Comparison of ENCODE assay signal across 26 cellular contexts in genomic region chr3:9276761-9277370, GRCh38.
"Had no signal": no experiment of that assay in that cellular context is flagged by ENCODE, and none has a peak within 500 bp of the region (broad histone marks: within the 10 kb centered on the region; RNA-seq: fewer than 3 reads in every experiment).

No MANE protein-coding gene starts in this region.

- H3K27me3 ChIP-seq: dorsolateral prefrontal cortex, esophagus muscularis mucosa, neutrophil, right lobe of liver, spleen, testis, tibial nerve, upper lobe of right lung, vagina had no signal

- H3K4me1 Mint-ChIP-seq: immature natural killer cell; naive thymus-derived CD4-positive, alpha-beta T cell; stimulated activated memory B cell treated with anti-CD40 and anti-IgM and Interleukin-4, amounts not matched to agents 10 μg/mL and 1 μg/mL and 100 μg/mL, for 72 hours had no signal

- ATAC-seq: left cardiac atrium; naive thymus-derived CD4-positive, alpha-beta T cell; psoas muscle; right lobe of liver; stimulated activated memory B cell treated with anti-CD40 and anti-IgM and Interleukin-4, amounts not matched to agents 10 μg/mL and 1 μg/mL and 100 μg/mL, for 72 hours; upper lobe of right lung had no signal

- H3K27ac ChIP-seq: dorsolateral prefrontal cortex, esophagus muscularis mucosa, left ventricle myocardium inferior, neutrophil, psoas muscle, right lobe of liver, spleen, testis, tibial nerve, upper lobe of right lung, vagina had no signal

- H3K9me3 Mint-ChIP-seq: immature natural killer cell; nephron progenitor cell; stimulated activated naive CD8-positive, alpha-beta T cell treated with anti-CD3 and anti-CD28 coated beads, Interleukin-15, Interleukin-2, amounts not matched to agents 100 ng/mL and 50 ng/mL, for 24 hours had no signal

- H3K9me3 ChIP-seq: esophagus muscularis mucosa, left ventricle myocardium inferior, neutrophil, psoas muscle, right lobe of liver, testis, tibial nerve, upper lobe of right lung, vagina had no signal

- H3K27me3 Mint-ChIP-seq: stimulated activated naive CD8-positive, alpha-beta T cell treated with anti-CD3 and anti-CD28 coated beads, Interleukin-15, Interleukin-2, amounts not matched to agents 100 ng/mL and 50 ng/mL, for 24 hours had no signal

- H3K4me3 ChIP-seq: dorsolateral prefrontal cortex, esophagus muscularis mucosa, left ventricle myocardium inferior, lung, psoas muscle, right lobe of liver, spleen, testis, tibial nerve, upper lobe of right lung, vagina had no signal

- H3K36me3 ChIP-seq: esophagus muscularis mucosa, left ventricle myocardium inferior, neutrophil, right lobe of liver, spleen, upper lobe of right lung, vagina had no signal

- H3K27ac Mint-ChIP-seq: immature natural killer cell; naive thymus-derived CD4-positive, alpha-beta T cell; nephron progenitor cell; stimulated activated memory B cell treated with anti-CD40 and anti-IgM and Interleukin-4, amounts not matched to agents 10 μg/mL and 1 μg/mL and 100 μg/mL, for 72 hours; stimulated activated naive CD8-positive, alpha-beta T cell treated with anti-CD3 and anti-CD28 coated beads, Interleukin-15, Interleukin-2, amounts not matched to agents 100 ng/mL and 50 ng/mL, for 24 hours had no signal

- H3K36me3 Mint-ChIP-seq: immature natural killer cell had no signal

- H3K4me3 Mint-ChIP-seq: immature natural killer cell; naive thymus-derived CD4-positive, alpha-beta T cell; nephron progenitor cell; stimulated activated memory B cell treated with anti-CD40 and anti-IgM and Interleukin-4, amounts not matched to agents 10 μg/mL and 1 μg/mL and 100 μg/mL, for 72 hours; stimulated activated naive CD8-positive, alpha-beta T cell treated with anti-CD3 and anti-CD28 coated beads, Interleukin-15, Interleukin-2, amounts not matched to agents 100 ng/mL and 50 ng/mL, for 24 hours had no signal

- H3K4me1 ChIP-seq: left ventricle myocardium inferior, psoas muscle, right lobe of liver, spleen, upper lobe of right lung, vagina had no signal

- DNase-seq: cortex of kidney; dorsolateral prefrontal cortex; effector CD8-positive, alpha-beta T cell; foreskin fibroblast; immature natural killer cell; kidney; left cardiac atrium; left ventricle myocardium inferior; naive thymus-derived CD4-positive, alpha-beta T cell; nephron progenitor cell; psoas muscle; retina; right lobe of liver; spleen; stimulated activated CD4-positive, alpha-beta T cell treated with anti-CD3 and anti-CD28 coated beads, Interleukin-15, amount 100 ng/mL, for 24 hours; stimulated activated CD4-positive, alpha-beta T cell treated with anti-CD3 and anti-CD28 coated beads, Interleukin-1b, Interleukin-23, amount 100 ng/mL, for 48 hours; stimulated activated CD4-positive, alpha-beta T cell treated with anti-CD3 and anti-CD28 coated beads, Interleukin-4, amount 100 ng/mL, for 24 hours; testis; upper lobe of right lung had no signal
